21 cellular contexts compared by ENCODE assay signal in the genomic region with DNA sequence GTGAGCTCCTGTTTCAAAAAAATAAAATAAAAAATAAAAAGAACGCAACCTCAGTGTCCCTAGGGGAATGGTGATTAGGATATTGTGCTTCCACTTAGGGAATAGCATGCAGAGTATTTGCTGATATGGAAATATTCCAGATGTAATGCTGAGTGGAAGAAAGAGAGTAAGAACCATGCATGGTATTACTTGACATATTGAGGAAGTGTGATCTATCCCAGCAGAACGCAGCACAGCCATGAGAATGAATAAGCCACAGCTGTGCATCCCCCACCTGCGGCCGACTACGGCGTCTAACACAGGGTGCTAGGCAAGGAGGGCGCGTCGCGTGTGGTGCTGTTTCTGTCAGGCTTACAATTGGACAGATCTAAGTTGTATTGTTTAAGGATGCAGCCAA. TPM values are rescaled to one million over a fixed set of nuclear protein-coding genes. Genes with fewer than 3 reads are reported as not detected.
DNase-seq lines count a peak whose midpoint lies in the region; ATAC-seq, FAIRE-seq and TF ChIP-seq lines count a peak whose summit lies in the region.
"Had no signal": no experiment of that assay in that cellular context is flagged by ENCODE, and none has a peak within 500 bp of the region (broad histone marks: within the 10 kb centered on the region; RNA-seq: fewer than 3 reads in every experiment).

No MANE protein-coding gene starts in this region.

- H3K27me3 ChIP-seq in OCI-LY1 (ENCODE audit: insufficient read depth, low read length) = no peaks in the 10 kb centered on the region
- no peaks in the 10 kb centered on the region for H3K27me3 ChIP-seq in dorsolateral prefrontal cortex
- H3K27me3 ChIP-seq: body of pancreas, esophagus squamous epithelium had no signal

- H3K9ac ChIP-seq in OCI-LY1 (ENCODE audit: low read length) (no peak overlapping the region), kidney (ENCODE audit: low read length in 2 of 2) (no peak overlapping the region)

- H3K36me3 ChIP-seq in OCI-LY1 (ENCODE audit: insufficient read depth, low read length) = peaks cover 96% of the 10 kb centered on the region
- peaks cover 16 to 24% of the 10 kb centered on the region in 2 donors for H3K36me3 ChIP-seq in kidney (ENCODE audit: control insufficient read depth in 1 of 2, insufficient read depth in 2 of 2, low read length in 2 of 2)

- H4K20me1 ChIP-seq in OCI-LY1 (ENCODE audit: insufficient read depth, low read length) = no peaks in the 10 kb centered on the region

- H3K9me3 ChIP-seq in OCI-LY1 (ENCODE audit: low read length) (no peaks in the 10 kb centered on the region), kidney (ENCODE audit: control insufficient read depth in 1 of 2, low read length in 2 of 2) (no peaks in the 10 kb centered on the region)
- H3K9me3 ChIP-seq: body of pancreas, esophagus squamous epithelium had no signal

- peaks cover 7% of the 10 kb centered on the region; the same call in 1 of the 2 replicates for H3K79me2 ChIP-seq in OCI-LY1 (ENCODE audit: insufficient read depth, low read length)

- DNase-seq in dorsolateral prefrontal cortex (no peak), kidney (peak; percentile 70), substantia nigra (lab: John Stamatoyannopoulos, UW) (no peak), NCI-H748 treated with DMSO at 0.1 percent for 48 hours (lab: John Stamatoyannopoulos, UW) (no peak)
- DNase-seq: activated CD4-positive, CD25-positive, alpha-beta regulatory T cell; activated CD8-positive, alpha-beta memory T cell treated with anti-CD3 and anti-CD28 coated beads for 24 hours; activated naive CD8-positive, alpha-beta T cell treated with anti-CD3 and anti-CD28 coated beads, Interleukin-2, amount 10 ng/mL, durations not matched to agents 7 days and 5 days; AML-193; COR-L47; effector CD4-positive, alpha-beta T cell; esophagus squamous epithelium; GOT3; midbrain; NCI-H2081; NCI-H510A treated with DMSO at 0.1 percent for 48 hours; SIG-M5; stimulated activated naive CD4-positive, alpha-beta T cell treated with Interleukin-2 at 50 U/mL for 16 hours had no signal

- TF ChIP-seq CTCF in OCI-LY1 (IDR thresholded peaks at IDR 0.05; ENCODE audit: low read length) = no peak
- no peak for TF ChIP-seq CTCF in dorsolateral prefrontal cortex (IDR thresholded peaks at IDR 0.05 in 54 of 56, conservative IDR thresholded peaks at IDR 0.05 in 2 of 56; ENCODE audit: low read depth in 1 of 56, partially characterized antibody in 56 of 56)
- no peak for TF ChIP-seq CTCF in kidney (IDR thresholded peaks at IDR 0.05; ENCODE audit: borderline replicate concordance, extremely low read depth, insufficient read depth)

- H3K4me1 ChIP-seq in OCI-LY1 (ENCODE audit: insufficient read depth, low read length, severe bottlenecking) (peaks cover 47% of the 10 kb centered on the region), kidney (ENCODE audit: control insufficient read depth in 1 of 2, insufficient read depth in 1 of 2, low read depth in 1 of 2, low read length in 2 of 2) (peaks cover 0 to 11% of the 10 kb centered on the region in 2 donors)

- H3K27ac ChIP-seq in OCI-LY1 (ENCODE audit: low read depth, low read length, poor library complexity, severe bottlenecking) (peak overlapping the region; percentile 70), dorsolateral prefrontal cortex (peak overlapping the region in 48 of 59 donors; percentile 9 to 92 (median 60)), kidney (ENCODE audit: low read depth in 2 of 2, low read length in 2 of 2) (peak overlapping the region in 1 of 2 donors; percentile 8), substantia nigra (ENCODE audit: low read depth, low read length, poor library complexity, severe bottlenecking) (peak overlapping the region; percentile 58)
- H3K27ac ChIP-seq: body of pancreas had no signal

- ATAC-seq in HG02763 (IDR thresholded peaks at IDR 0.05; ENCODE audit: unreplicated experiment) (no peak), GM19328 (IDR thresholded peaks at IDR 0.05; ENCODE audit: unreplicated experiment) (no peak)

- no peaks in the 10 kb centered on the region for H3K9me2 ChIP-seq in OCI-LY1 (ENCODE audit: low read depth, low read length)

- intact Hi-C loops in dorsolateral prefrontal cortex (cut with DNase I) = loop anchor here in 1 of 2 donors (10.0 kb wide), 1 partner anchor 74 kb away; no protein-coding TSS in a partner anchor
- intact Hi-C loops in kidney (cut with DNase I) = no loop called here

- H3K4me3 ChIP-seq in OCI-LY1 (ENCODE audit: low read depth, low read length, poor library complexity, severe bottlenecking) (no peak overlapping the region), dorsolateral prefrontal cortex (no peak overlapping the region), kidney (ENCODE audit: low read length in 2 of 2) (no peak overlapping the region)
- H3K4me3 ChIP-seq: body of pancreas, esophagus squamous epithelium had no signal

- no peak overlapping the region; the same call in 1 of the 2 replicates for H3K4me2 ChIP-seq in OCI-LY1 (ENCODE audit: low read length)

- no peak overlapping the region for H2AFZ ChIP-seq in OCI-LY1 (ENCODE audit: low read length)

- FAIRE-seq in kidney (lab: Jason Lieb, UNC) = no peak

- H3F3A ChIP-seq in OCI-LY1 (ENCODE audit: insufficient read depth, low read length) = no peaks in the 10 kb centered on the region

RNA-seq across cellular contexts. Expression of a gene that starts 49.5 kb away (rescaled TPM):
- total RNA-seq in dorsolateral prefrontal cortex (100 to 1,000 TPM in 8 of 120 experiments, 10 to 100 TPM in 112; 65.0 to 126 (median 81.9) TPM), kidney (37.9 TPM)
- polyA plus RNA-seq in kidney (ENCODE audit: insufficient read depth, low read depth, low replicate concordance) = 13.5 TPM
